ENCODE assay signal across 31 cellular contexts in genomic region chr3:31319332-31319731, GRCh38.
"Had no signal": no experiment of that assay in that cellular context is flagged by ENCODE, and none has a peak within 500 bp of the region (broad histone marks: within the 10 kb centered on the region; RNA-seq: fewer than 3 reads in every experiment).

No MANE protein-coding gene starts in this region.

- DNase-seq: activated B cell treated with CpG ODN at 0.5 μM for 24 hours; activated CD4-positive, alpha-beta memory T cell treated with anti-CD3 and anti-CD28 coated beads for 36 hours; activated CD4-positive, alpha-beta T cell treated with anti-CD3 and anti-CD28 coated beads for 4 hours; activated CD4-positive, alpha-beta T cell treated with anti-CD3 and anti-CD28 coated beads, Interleukin-2, amount 10 ng/mL, durations not matched to agents 24 days and 14 days; activated CD4-positive, alpha-beta T cell treated with anti-CD3 and anti-CD28 coated beads, Interleukin-2, amount 50 U/mL, for 1 hour; activated CD4-positive, alpha-beta T cell treated with anti-CD3 and anti-CD28 coated beads, Interleukin-2, amount 50 U/mL, for 4 hours; activated CD4-positive, CD25-positive, alpha-beta regulatory T cell treated with anti-CD3 and anti-CD28 coated beads, Interleukin-2, amount 50 U/mL, for 72 hours; activated CD8-positive, alpha-beta memory T cell treated with anti-CD3 and anti-CD28 coated beads, Interleukin-2, amount 50 U/mL, for 4 hours; activated CD8-positive, alpha-beta T cell treated with anti-CD3 and anti-CD28 coated beads for 36 hours; activated effector memory CD4-positive, alpha-beta T cell treated with anti-CD3 and anti-CD28 coated beads, Interleukin-2, amount 50 U/mL, for 16 hours; activated gamma-delta T cell treated with Interleukin-2 at 50 U/mL for 16 hours; activated naive CD4-positive, alpha-beta T cell; activated naive CD4-positive, alpha-beta T cell treated with anti-CD3 and anti-CD28 coated beads for 36 hours; activated naive CD4-positive, alpha-beta T cell treated with anti-CD3 and anti-CD28 coated beads, Interleukin-2, amount 50 U/mL, for 16 hours; activated naive CD8-positive, alpha-beta T cell treated with anti-CD3 and anti-CD28 coated beads for 36 hours; activated T-cell treated with anti-CD3 and anti-CD28 coated beads for 4 hours; activated T-cell treated with anti-CD3 and anti-CD28 coated beads, Interleukin-2, amount 50 U/mL, for 1 hour; activated T-cell treated with anti-CD3 and anti-CD28 coated beads, Interleukin-2, amount 50 U/mL, for 4 hours; adrenal gland; amniotic stem cell; aorta; body of pancreas; brain microvascular endothelial cell; central memory CD4-positive, alpha-beta T cell; T-helper 2 cell; T-helper 9 cell had no signal

- H3K4me1 ChIP-seq: adrenal gland, body of pancreas, breast epithelium had no signal

- H3K9me3 ChIP-seq: adrenal gland, body of pancreas, breast epithelium had no signal

- H3K4me3 ChIP-seq: adrenal gland, body of pancreas, breast epithelium had no signal

- H3K4me3 Mint-ChIP-seq: activated B cell treated with CpG ODN at 0.5 μM for 24 hours; activated CD4-positive, alpha-beta memory T cell treated with anti-CD3 and anti-CD28 coated beads for 36 hours; activated CD4-positive, alpha-beta T cell treated with anti-CD3 and anti-CD28 coated beads, Interleukin-2, amount 10 ng/mL, durations not matched to agents 24 days and 14 days; activated CD8-positive, alpha-beta T cell treated with anti-CD3 and anti-CD28 coated beads for 36 hours; activated naive CD4-positive, alpha-beta T cell treated with anti-CD3 and anti-CD28 coated beads for 36 hours; activated naive CD8-positive, alpha-beta T cell treated with anti-CD3 and anti-CD28 coated beads for 36 hours; activated T-cell treated with anti-CD3 and anti-CD28 coated beads, Interleukin-2, amount 50 U/mL, for 4 hours; T-helper 1 cell treated with Interleukin-12 subunit alpha and Interleukin-12 subunit beta and Interleukin-4 antibody, amounts not matched to agents 30 μg/mL and 1 μg/mL, for 36 hours; T-helper 2 cell treated with Interferon-gamma antibody and Interleukin-4, amounts not matched to agents 5 μg/mL and 100 μg/mL, for 36 hours had no signal

- H3K36me3 ChIP-seq: adrenal gland, brain microvascular endothelial cell, breast epithelium had no signal

- H3K27ac Mint-ChIP-seq: activated B cell treated with CpG ODN at 0.5 μM for 24 hours; activated CD4-positive, alpha-beta memory T cell treated with anti-CD3 and anti-CD28 coated beads for 36 hours; activated CD4-positive, alpha-beta T cell treated with anti-CD3 and anti-CD28 coated beads, Interleukin-2, amount 10 ng/mL, durations not matched to agents 24 days and 14 days; activated CD8-positive, alpha-beta T cell treated with anti-CD3 and anti-CD28 coated beads for 36 hours; activated naive CD4-positive, alpha-beta T cell treated with anti-CD3 and anti-CD28 coated beads for 36 hours; activated naive CD4-positive, alpha-beta T cell treated with anti-CD3 and anti-CD28 coated beads, Interleukin-2, amount 50 U/mL, for 72 hours; activated naive CD8-positive, alpha-beta T cell treated with anti-CD3 and anti-CD28 coated beads for 36 hours; T-helper 1 cell treated with Interleukin-12 subunit alpha and Interleukin-12 subunit beta and Interleukin-4 antibody, amounts not matched to agents 30 μg/mL and 1 μg/mL, for 36 hours; T-helper 2 cell treated with Interferon-gamma antibody and Interleukin-4, amounts not matched to agents 5 μg/mL and 100 μg/mL, for 36 hours had no signal

- ATAC-seq: activated CD8-positive, alpha-beta T cell treated with anti-CD3 and anti-CD28 coated beads for 36 hours; activated naive CD4-positive, alpha-beta T cell treated with anti-CD3 and anti-CD28 coated beads, Interleukin-2, amount 50 U/mL, for 72 hours; activated T-cell treated with anti-CD3 and anti-CD28 coated beads, Interleukin-2, amount 50 U/mL, for 4 hours; body of pancreas had no signal

- H3K27me3 Mint-ChIP-seq: activated B cell treated with CpG ODN at 0.5 μM for 24 hours; activated CD4-positive, alpha-beta memory T cell treated with anti-CD3 and anti-CD28 coated beads for 36 hours; activated CD4-positive, alpha-beta T cell treated with anti-CD3 and anti-CD28 coated beads, Interleukin-2, amount 10 ng/mL, durations not matched to agents 24 days and 14 days; activated CD8-positive, alpha-beta T cell treated with anti-CD3 and anti-CD28 coated beads for 36 hours; activated naive CD8-positive, alpha-beta T cell treated with anti-CD3 and anti-CD28 coated beads for 36 hours had no signal

- H3K27me3 ChIP-seq: adrenal gland, body of pancreas, brain microvascular endothelial cell, breast epithelium had no signal

- H3K4me1 Mint-ChIP-seq: activated CD4-positive, alpha-beta T cell treated with anti-CD3 and anti-CD28 coated beads, Interleukin-2, amount 10 ng/mL, durations not matched to agents 24 days and 14 days; activated naive CD8-positive, alpha-beta T cell treated with anti-CD3 and anti-CD28 coated beads for 36 hours had no signal

- H3K27ac ChIP-seq: adrenal gland, body of pancreas, brain microvascular endothelial cell, breast epithelium, VCaP had no signal
